In the genomic region with DNA sequence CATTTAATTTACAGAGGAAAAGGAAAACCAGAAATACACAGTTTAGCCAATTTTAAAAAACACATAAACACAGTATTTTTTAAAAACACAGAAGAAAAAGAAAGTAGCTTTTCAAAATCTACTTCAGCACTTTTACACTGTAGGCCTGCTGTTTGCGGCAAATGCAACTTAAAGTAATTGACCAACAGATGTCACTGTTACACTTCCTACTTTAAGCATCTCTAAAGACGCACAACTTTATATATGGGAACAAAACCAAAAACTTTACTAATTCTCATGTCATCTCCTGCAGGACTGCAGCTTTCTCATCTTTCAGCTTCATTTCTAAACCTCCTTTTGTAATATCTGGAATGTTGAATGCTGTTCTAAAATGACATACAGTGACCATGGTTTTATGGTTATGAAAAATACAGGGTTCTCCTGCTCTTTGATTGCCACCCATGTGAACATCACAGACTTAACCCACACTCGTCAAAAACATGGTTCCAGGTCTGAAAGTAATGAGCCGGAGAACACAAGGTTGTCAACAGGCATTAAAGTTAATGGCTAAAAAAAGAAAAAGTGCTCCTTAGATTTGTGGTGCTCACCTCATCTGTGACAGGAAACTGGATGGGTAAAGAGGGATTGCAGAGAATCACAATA, we compare ENCODE assay signal across 8 cellular contexts.
DNase-seq lines count a peak whose midpoint lies in the region; ATAC-seq, FAIRE-seq and TF ChIP-seq lines count a peak whose summit lies in the region.

No MANE protein-coding gene starts in this region.

- H3K4me3 ChIP-seq in fibroblast of villous mesenchyme (ENCODE audit: low read depth, low read length): no peak overlapping the region
- no peak overlapping the region for H3K4me3 ChIP-seq in gastrocnemius medialis

- TF ChIP-seq CTCF in fibroblast of villous mesenchyme (IDR thresholded peaks at IDR 0.05; ENCODE audit: insufficient read depth, low read depth, low read length): peak; percentile 55
- peak in 3 of 5 experiments; percentile 47 to 57 (median 53) for TF ChIP-seq CTCF in gastrocnemius medialis (IDR thresholded peaks at IDR 0.05 in 4 of 5, conservative IDR thresholded peaks at IDR 0.05 in 1 of 5)

- peaks cover 19 to 21% of the 10 kb centered on the region in 2 donors for H3K4me1 ChIP-seq in gastrocnemius medialis

- peak; percentile 51 for DNase-seq in Daoy (ENCODE audit: low read depth)
- DNase-seq in HTR-8/SVneo (ENCODE audit: insufficient read length, low spot score): peak; percentile 36
- peak; percentile 46 for DNase-seq in SKM-1 treated with dmso at 0.1 percent for 144 hours (lab: John Stamatoyannopoulos, UW; ENCODE audit: unreplicated experiment)
- peak; percentile 76 for DNase-seq in fibroblast of villous mesenchyme (ENCODE audit: low read depth)
- no peak for DNase-seq in gastrocnemius medialis

- TF ChIP-seq POLR2A in gastrocnemius medialis (IDR thresholded peaks at IDR 0.05): no peak

- no peaks in the 10 kb centered on the region for H3K36me3 ChIP-seq in gastrocnemius medialis

- in situ Hi-C loops in gastrocnemius medialis (cut with MboI; ENCODE audit: low sequenced_read_pairs in 4 of 4): loop anchor here in 2 of 4 donors (10.0 to 25.0 kb wide), 3 partner anchors 126 to 618 kb away; no protein-coding TSS in a partner anchor

- intact Hi-C loops in gastrocnemius medialis (cut with DNase I; ENCODE audit: low total_unique reads): loop anchor here (1.0 to 10.0 kb wide), 3 partner anchors 46 to 138 kb away; no protein-coding TSS in a partner anchor

- FAIRE-seq in HTR-8/SVneo (lab: Jason Lieb, UNC): no peak

- no peaks in the 10 kb centered on the region for H3K9me3 ChIP-seq in gastrocnemius medialis

- no peak overlapping the region for H3K27ac ChIP-seq in gastrocnemius medialis

- peak in 1 of 2 donors; percentile 47 for ATAC-seq in gastrocnemius medialis
- ATAC-seq in GM19397 (IDR thresholded peaks at IDR 0.05; ENCODE audit: unreplicated experiment): no peak
- no peak for ATAC-seq in HG02588 (IDR thresholded peaks at IDR 0.05; ENCODE audit: unreplicated experiment)
- no peak for ATAC-seq in GM21576 (IDR thresholded peaks at IDR 0.05; ENCODE audit: unreplicated experiment)

- H3K27me3 ChIP-seq in gastrocnemius medialis: no peaks in the 10 kb centered on the region

Comparison
In these comparisons a context has a peak if more than half of its experiments do, and no peak if none do; other contexts are left out.
1. DNase-seq: peak in Daoy (single experiment), HTR-8/SVneo (single experiment), SKM-1 treated with dmso at 0.1 percent for 144 hours (single experiment) and fibroblast of villous mesenchyme (single experiment); none in gastrocnemius medialis (0 of 2).